In genomic region chr1:160207751-160208150, GRCh38 we compare ENCODE assay signal across 12 cellular contexts. TPM values are rescaled to one million over a fixed set of nuclear protein-coding genes. Genes with fewer than 3 reads are reported as not detected.
DNase-seq lines count a peak whose midpoint lies in the region; ATAC-seq and TF ChIP-seq lines count a peak whose summit lies in the region.
"Had no signal": no experiment of that assay in that cellular context is flagged by ENCODE, and none has a peak within 500 bp of the region (broad histone marks: within the 10 kb centered on the region; RNA-seq: fewer than 3 reads in every experiment).

No MANE protein-coding gene starts in this region.

- no peak for TF ChIP-seq CTCF in stomach (IDR thresholded peaks at IDR 0.05)

- peak overlapping the region; percentile 11 for H2AK5ac ChIP-seq in mesenchymal stem cell (ENCODE audit: low read length, severe bottlenecking)

- 56% methylated on average over 5 of the region's 5 CpGs for WGBS in mesenchymal stem cell
- WGBS in stomach, 5 donors: 56 to 76% (median 65%) methylated on average over 5 of the region's 5 CpGs

- intact Hi-C loops in activated CD4-positive, alpha-beta T cell treated with anti-CD3 and anti-CD28 coated beads, Interleukin-2, amount 10 ng/mL, durations not matched to agents 24 days and 14 days (cut with micrococcal nuclease): loop anchor here (5.0 kb wide), 1 partner anchor 175 kb away; the partner anchor contains the start of gene PIGM
- intact Hi-C loops in stomach (cut with DNase I; ENCODE audit: low total_unique reads): no loop called here

- H3K36me3 ChIP-seq in mesenchymal stem cell (ENCODE audit: control insufficient read depth in 1 of 2, insufficient read depth in 2 of 2, low read depth in 1 of 2, low read length in 2 of 2): peaks cover 44 to 60% of the 10 kb centered on the region in 2 experiments
- H3K36me3 ChIP-seq in stomach: peaks cover 23 to 54% (median 42%) of the 10 kb centered on the region in 4 donors

- no peaks in the 10 kb centered on the region for H3K9me3 ChIP-seq in mesenchymal stem cell (ENCODE audit: control insufficient read depth, low read length)
- H3K9me3 ChIP-seq in stomach: no peaks in the 10 kb centered on the region

- no peak for DNase-seq in activated CD4-positive, alpha-beta T cell treated with anti-CD3 and anti-CD28 coated beads, Interleukin-2, amount 10 ng/mL, durations not matched to agents 24 days and 14 days
- no peak for DNase-seq in activated CD4-positive, alpha-beta T cell treated with anti-CD3 and anti-CD28 coated beads, Interleukin-2, amount 50 U/mL, for 48 hours
- no peak for DNase-seq in activated naive CD8-positive, alpha-beta T cell treated with anti-CD3 and anti-CD28 coated beads, Interleukin-2, amount 50 U/mL, for 24 hours
- DNase-seq in mesenchymal stem cell (no peak), stomach (no peak)
- DNase-seq: activated naive CD4-positive, alpha-beta T cell; H7; NCI-H1048; retina had no signal

- H3K18ac ChIP-seq in mesenchymal stem cell (ENCODE audit: low read depth in 1 of 2, low read length in 2 of 2): no peak overlapping the region

- no peak overlapping the region for H3K4me2 ChIP-seq in mesenchymal stem cell (ENCODE audit: low read length, poor library complexity, severe bottlenecking)

- H4K8ac ChIP-seq in mesenchymal stem cell (ENCODE audit: low read length): no peak overlapping the region

- no peak overlapping the region for H2BK15ac ChIP-seq in mesenchymal stem cell (ENCODE audit: low read depth, poor library complexity, severe bottlenecking)

- no peaks in the 10 kb centered on the region for H3K27me3 Mint-ChIP-seq in activated CD4-positive, alpha-beta T cell treated with anti-CD3 and anti-CD28 coated beads, Interleukin-2, amount 10 ng/mL, durations not matched to agents 24 days and 14 days
- no peaks in the 10 kb centered on the region for H3K27me3 Mint-ChIP-seq in activated naive CD8-positive, alpha-beta T cell treated with anti-CD3 and anti-CD28 coated beads, Interleukin-2, amount 50 U/mL, for 24 hours

- no peak overlapping the region for H2BK120ac ChIP-seq in mesenchymal stem cell (ENCODE audit: low read depth, low read length)

- H2AFZ ChIP-seq in mesenchymal stem cell (ENCODE audit: low read depth, low read length): no peak overlapping the region

- no peak overlapping the region for H3K4ac ChIP-seq in mesenchymal stem cell (ENCODE audit: low read depth in 1 of 2, low read length in 2 of 2)

- H4K91ac ChIP-seq in mesenchymal stem cell (ENCODE audit: low read length): no peak overlapping the region

- no peak for TF ChIP-seq EP300 in stomach (IDR thresholded peaks at IDR 0.05)

- H3K27me3 ChIP-seq in mesenchymal stem cell (ENCODE audit: control insufficient read depth in 1 of 2, insufficient read depth in 1 of 2, low read length in 2 of 2): no peaks in the 10 kb centered on the region
- H3K27me3 ChIP-seq in stomach: no peaks in the 10 kb centered on the region

- H3K23ac ChIP-seq in mesenchymal stem cell (ENCODE audit: low read length in 2 of 2): no peak overlapping the region

- peaks cover 16% of the 10 kb centered on the region for H3K79me1 ChIP-seq in mesenchymal stem cell (replicated peaks; ENCODE audit: low read length, poor library complexity, severe bottlenecking)

- no peak overlapping the region for H3K14ac ChIP-seq in mesenchymal stem cell (ENCODE audit: low read length in 2 of 2)

- H3K9ac ChIP-seq in mesenchymal stem cell (ENCODE audit: low read length): peak overlapping the region; percentile 95

- H3K4me3 Mint-ChIP-seq in activated CD4-positive, alpha-beta T cell treated with anti-CD3 and anti-CD28 coated beads, Interleukin-2, amount 10 ng/mL, durations not matched to agents 24 days and 14 days: no peak overlapping the region
- no peak overlapping the region for H3K4me3 Mint-ChIP-seq in activated naive CD8-positive, alpha-beta T cell treated with anti-CD3 and anti-CD28 coated beads, Interleukin-2, amount 50 U/mL, for 24 hours

- H3K4me1 ChIP-seq in mesenchymal stem cell (ENCODE audit: control insufficient read depth, insufficient read depth, low read depth, low read length) (peaks cover 36% of the 10 kb centered on the region), stomach (peaks cover 37 to 70% (median 65%) of the 10 kb centered on the region in 4 donors)

- H2BK12ac ChIP-seq in mesenchymal stem cell (ENCODE audit: low read length in 2 of 2): no peak overlapping the region

- H3K4me1 Mint-ChIP-seq in activated CD4-positive, alpha-beta T cell treated with anti-CD3 and anti-CD28 coated beads, Interleukin-2, amount 10 ng/mL, durations not matched to agents 24 days and 14 days: peaks cover 43% of the 10 kb centered on the region
- H3K4me1 Mint-ChIP-seq in activated naive CD8-positive, alpha-beta T cell treated with anti-CD3 and anti-CD28 coated beads, Interleukin-2, amount 50 U/mL, for 24 hours: peaks cover 49% of the 10 kb centered on the region

- TF ChIP-seq POLR2A in stomach (IDR thresholded peaks at IDR 0.05): no peak

- H3K9me3 Mint-ChIP-seq in activated CD4-positive, alpha-beta T cell treated with anti-CD3 and anti-CD28 coated beads, Interleukin-2, amount 10 ng/mL, durations not matched to agents 24 days and 14 days: no peaks in the 10 kb centered on the region
- H3K9me3 Mint-ChIP-seq in activated naive CD8-positive, alpha-beta T cell treated with anti-CD3 and anti-CD28 coated beads, Interleukin-2, amount 50 U/mL, for 24 hours: no peaks in the 10 kb centered on the region

- H3K27ac Mint-ChIP-seq in activated CD4-positive, alpha-beta T cell treated with anti-CD3 and anti-CD28 coated beads, Interleukin-2, amount 10 ng/mL, durations not matched to agents 24 days and 14 days: peak overlapping the region; percentile 66
- H3K27ac Mint-ChIP-seq in activated naive CD8-positive, alpha-beta T cell treated with anti-CD3 and anti-CD28 coated beads, Interleukin-2, amount 50 U/mL, for 24 hours: peak overlapping the region; percentile 8

- peaks cover 46% of the 10 kb centered on the region for H3K36me3 Mint-ChIP-seq in activated CD4-positive, alpha-beta T cell treated with anti-CD3 and anti-CD28 coated beads, Interleukin-2, amount 10 ng/mL, durations not matched to agents 24 days and 14 days (ENCODE audit: low read depth)
- peaks cover 23% of the 10 kb centered on the region for H3K36me3 Mint-ChIP-seq in activated naive CD8-positive, alpha-beta T cell treated with anti-CD3 and anti-CD28 coated beads, Interleukin-2, amount 50 U/mL, for 24 hours (ENCODE audit: low read depth)

- no peak for ATAC-seq in activated naive CD8-positive, alpha-beta T cell treated with anti-CD3 and anti-CD28 coated beads, Interleukin-2, amount 50 U/mL, for 24 hours
- ATAC-seq in HG03280 (IDR thresholded peaks at IDR 0.05; ENCODE audit: unreplicated experiment): no peak
- no peak for ATAC-seq in HG02610 (IDR thresholded peaks at IDR 0.05; ENCODE audit: unreplicated experiment)
- ATAC-seq in HG03521 (IDR thresholded peaks at IDR 0.05; ENCODE audit: unreplicated experiment): no peak

- H3K4me3 ChIP-seq in mesenchymal stem cell (ENCODE audit: insufficient read depth in 1 of 2, low read depth in 1 of 2, low read length in 2 of 2) (peak overlapping the region in 1 of 2 experiments; percentile 28), stomach (no peak overlapping the region)

- H3K27ac ChIP-seq in mesenchymal stem cell (ENCODE audit: low read length, poor library complexity, severe bottlenecking) (no peak overlapping the region), stomach (peak overlapping the region in 4 of 5 donors; percentile 93 to 95 (median 94))

- no peak overlapping the region for H2BK5ac ChIP-seq in mesenchymal stem cell (ENCODE audit: low read depth, low read length, poor library complexity, severe bottlenecking)

RNA-seq across cellular contexts. Expression of gene PEA15, which starts 2.6 kb away (rescaled TPM):
- 70.2 and 70.9 TPM in 2 replicates for total RNA-seq in activated CD4-positive, alpha-beta T cell treated with anti-CD3 and anti-CD28 coated beads, Interleukin-2, amount 10 ng/mL, durations not matched to agents 24 days and 14 days
- polyA plus RNA-seq in mesenchymal stem cell (2013, experiment 1 of 2): 323 TPM
- polyA plus RNA-seq in mesenchymal stem cell (2013, experiment 2 of 2): 331 TPM
- total RNA-seq in stomach: 10 to 100 TPM; 26.3 to 75.4 (median 34.8) TPM
- polyA plus RNA-seq in stomach: 100 to 1,000 TPM in 2 of 3 donors, 10 to 100 TPM in 1; 69.4 to 127 (median 107) TPM

RNA-seq across cellular contexts. Expression of gene CASQ1, which starts 17.4 kb away (rescaled TPM):
- not detected in 2 replicates for total RNA-seq in activated CD4-positive, alpha-beta T cell treated with anti-CD3 and anti-CD28 coated beads, Interleukin-2, amount 10 ng/mL, durations not matched to agents 24 days and 14 days
- polyA plus RNA-seq in mesenchymal stem cell (2013, experiment 1 of 2): not detected
- polyA plus RNA-seq in mesenchymal stem cell (2013, experiment 2 of 2): not detected
- under 1 TPM in 1 of 5 donors, not detected in 4; 0.55 TPM for total RNA-seq in stomach
- under 1 TPM in 2 of 3 donors, not detected in 1; 0.48 to 0.61 TPM for polyA plus RNA-seq in stomach

RNA-seq across cellular contexts. Expression of gene DCAF8, which starts 54.6 kb away (rescaled TPM):
- total RNA-seq in activated CD4-positive, alpha-beta T cell treated with anti-CD3 and anti-CD28 coated beads, Interleukin-2, amount 10 ng/mL, durations not matched to agents 24 days and 14 days: 117 and 121 TPM in 2 replicates
- 57.0 TPM for polyA plus RNA-seq in mesenchymal stem cell (2013, experiment 1 of 2)
- polyA plus RNA-seq in mesenchymal stem cell (2013, experiment 2 of 2): 58.2 TPM
- 100 to 1,000 TPM in 3 of 5 donors, 10 to 100 TPM in 2; 85.8 to 267 (median 148) TPM for total RNA-seq in stomach
- 10 to 100 TPM; 39.4 to 45.1 (median 40.7) TPM for polyA plus RNA-seq in stomach

RNA-seq across cellular contexts. Expression of gene ATP1A4, which starts 56.3 kb away (rescaled TPM):
- not detected in 2 replicates for total RNA-seq in activated CD4-positive, alpha-beta T cell treated with anti-CD3 and anti-CD28 coated beads, Interleukin-2, amount 10 ng/mL, durations not matched to agents 24 days and 14 days
- not detected for polyA plus RNA-seq in mesenchymal stem cell (2013, experiment 1 of 2)
- not detected for polyA plus RNA-seq in mesenchymal stem cell (2013, experiment 2 of 2)
- total RNA-seq in stomach: under 1 TPM in 1 of 5 donors, not detected in 4; 0.37 TPM
- under 1 TPM in 1 of 3 donors, not detected in 2; 0.05 TPM for polyA plus RNA-seq in stomach
